Comparison of ENCODE assay signal across 22 cellular contexts in genomic region chr15:53295574-53295973, GRCh38.
"Had no signal": no experiment of that assay in that cellular context is flagged by ENCODE, and none has a peak within 500 bp of the region (broad histone marks: within the 10 kb centered on the region; RNA-seq: fewer than 3 reads in every experiment).

No MANE protein-coding gene starts in this region.

- DNase-seq: dermis blood vessel endothelial cell; dorsolateral prefrontal cortex; effector CD4-positive, alpha-beta T cell; effector memory CD4-positive, alpha-beta T cell; foreskin keratinocyte; heart left ventricle; hippocampal formation; left cardiac atrium; left ventricle myocardium inferior; lower lobe of right lung; mesenchymal stem cell; mucosa of descending colon; naive B cell; naive thymus-derived CD8-positive, alpha-beta T cell had no signal

- ATAC-seq: foreskin keratinocyte; gastroesophageal sphincter; heart left ventricle; left cardiac atrium; lower lobe of right lung; mucosa of descending colon; naive thymus-derived CD8-positive, alpha-beta T cell had no signal

- FAIRE-seq: colon, endothelial cell of umbilical vein, frontal cortex, islet of Langerhans, keratinocyte had no signal

- H3K27me3 ChIP-seq: esophagus muscularis mucosa, foreskin keratinocyte, gastroesophageal sphincter had no signal

- H3K4me1 ChIP-seq: esophagus muscularis mucosa, foreskin keratinocyte, gastroesophageal sphincter, heart left ventricle, left ventricle myocardium inferior, lower lobe of right lung had no signal

- H3K9me3 ChIP-seq: esophagus muscularis mucosa, gastroesophageal sphincter, heart left ventricle, left ventricle myocardium inferior, lower lobe of right lung, mucosa of descending colon had no signal

- H3K4me3 ChIP-seq: coronary artery, dorsolateral prefrontal cortex, esophagus muscularis mucosa, gastroesophageal sphincter, heart left ventricle, left ventricle myocardium inferior, lower lobe of right lung, mucosa of descending colon had no signal

- H3K27ac ChIP-seq: coronary artery, dorsolateral prefrontal cortex, esophagus muscularis mucosa, foreskin keratinocyte, gastroesophageal sphincter, heart left ventricle, left ventricle myocardium inferior, lower lobe of right lung had no signal

- H3K36me3 ChIP-seq: esophagus muscularis mucosa, gastroesophageal sphincter, heart left ventricle, left ventricle myocardium inferior, lower lobe of right lung had no signal
